In the genomic region with DNA sequence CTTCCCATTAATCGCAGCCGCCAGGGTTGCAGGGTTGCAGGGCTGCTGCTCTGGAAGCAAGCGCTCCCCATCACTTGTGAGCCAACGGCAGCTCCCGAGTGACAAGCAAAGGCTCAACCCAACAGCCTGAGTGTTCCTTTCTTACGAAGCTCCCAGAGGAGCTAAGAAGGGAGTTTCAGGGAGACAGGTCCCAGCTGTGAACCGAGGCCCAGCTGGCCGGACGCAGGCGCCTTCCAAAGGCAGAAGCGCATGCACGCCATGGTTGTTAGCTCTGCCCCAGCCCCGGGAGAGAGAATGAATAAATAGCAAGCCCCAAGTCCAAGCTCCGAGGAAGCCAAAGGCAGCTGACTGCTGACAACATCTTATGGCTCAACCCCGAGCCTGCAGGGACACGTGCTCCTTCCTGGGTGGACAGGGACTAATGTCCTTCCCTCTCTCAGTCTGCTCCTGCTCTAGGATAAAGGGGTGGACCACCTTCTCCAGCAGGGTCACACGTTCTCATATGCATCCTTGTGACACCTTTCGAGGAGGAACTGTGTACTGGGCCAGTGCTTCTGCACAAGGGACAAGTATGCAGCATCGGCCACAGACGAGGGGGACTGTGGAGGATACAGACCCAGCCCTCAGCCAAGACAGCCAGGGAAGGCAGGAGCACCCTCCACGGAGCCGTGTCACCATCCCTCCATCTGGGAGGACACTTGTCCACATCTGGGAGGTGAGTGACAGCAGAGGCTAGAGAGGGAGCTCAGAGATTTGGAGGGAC, we compare ENCODE assay signal across 28 cellular contexts. TPM values are rescaled to one million over a fixed set of nuclear protein-coding genes. Genes with fewer than 3 reads are reported as not detected.
DNase-seq lines count a peak whose midpoint lies in the region; ATAC-seq, FAIRE-seq and TF ChIP-seq lines count a peak whose summit lies in the region.
"Had no signal": no experiment of that assay in that cellular context is flagged by ENCODE, and none has a peak within 500 bp of the region (broad histone marks: within the 10 kb centered on the region; RNA-seq: fewer than 3 reads in every experiment).

No MANE protein-coding gene starts in this region.

- peaks cover 3% of the 10 kb centered on the region for H3K36me3 ChIP-seq in bronchial epithelial cell (ENCODE audit: control insufficient read depth, insufficient read depth, low read length)
- H3K36me3 ChIP-seq in left ventricle myocardium inferior: no peaks in the 10 kb centered on the region
- H3K36me3 ChIP-seq in neural progenitor cell: no peaks in the 10 kb centered on the region
- H3K36me3 ChIP-seq: ascending aorta, tibial nerve had no signal

- no peaks in the 10 kb centered on the region for H4K20me1 ChIP-seq in neural progenitor cell (ENCODE audit: low read depth)

- FAIRE-seq in bronchial epithelial cell (lab: Jason Lieb, UNC) (peak; percentile 23), H54 (lab: Jason Lieb, UNC) (no peak)
- FAIRE-seq: endothelial cell of umbilical vein had no signal

- no peak overlapping the region for H3K27ac ChIP-seq in left ventricle myocardium inferior (replicated peaks)
- H3K27ac ChIP-seq in neural progenitor cell: no peak overlapping the region
- H3K27ac ChIP-seq: ascending aorta, skin epidermis, tibial nerve had no signal

- peak; percentile 38 for DNase-seq in CD14-positive monocyte (ENCODE audit: low spot score)
- DNase-seq in bronchial epithelial cell (ENCODE audit: low read depth): no peak
- peak; percentile 53 for DNase-seq in left ventricle myocardium inferior
- no peak for DNase-seq in neural progenitor cell (ENCODE audit: low spot score)
- no peak for DNase-seq in NCI-H187 (lab: John Stamatoyannopoulos, UW)
- DNase-seq in H54 (ENCODE audit: insufficient read length, low spot score): no peak
- DNase-seq: activated B cell treated with CpG ODN at 0.5 μM for 24 hours; activated CD4-positive, alpha-beta T cell treated with anti-CD3 and anti-CD28 coated beads, Interleukin-2, amount 50 U/mL, for 4 hours; activated naive CD8-positive, alpha-beta T cell treated with anti-CD3 and anti-CD28 coated beads, Interleukin-2, amount 10 ng/mL, durations not matched to agents 7 days and 5 days; CD8-positive, alpha-beta memory T cell; DMS153; islet precursor cell; NCI-H1092 treated with DMSO at 0.1 percent for 48 hours; NCI-H2029; NCI-H526 treated with DMSO at 0.1 percent for 48 hours; stimulated activated naive CD8-positive, alpha-beta T cell treated with anti-CD3 and anti-CD28 coated beads, Interleukin-15, amount 100 ng/mL, for 72 hours had no signal

- no peak for ATAC-seq in HG02571 (IDR thresholded peaks at IDR 0.05; ENCODE audit: unreplicated experiment)
- no peak for ATAC-seq in esophagus mucosa
- ATAC-seq: Panc1; stimulated activated naive CD8-positive, alpha-beta T cell treated with anti-CD3 and anti-CD28 coated beads, Interleukin-15, amount 100 ng/mL, for 72 hours had no signal

- H2AFZ ChIP-seq in neural progenitor cell (replicated peaks): no peak overlapping the region

- H3K9ac ChIP-seq in neural progenitor cell: no peak overlapping the region

- H3K27me3 Mint-ChIP-seq in CD14-positive monocyte (ENCODE audit: low read depth in 3 of 3) (peaks cover 10 to 15% (median 11%) of the 10 kb centered on the region in 3 donors), neural progenitor cell (ENCODE audit: insufficient read depth, low read depth) (no peaks in the 10 kb centered on the region)
- H3K27me3 Mint-ChIP-seq: activated naive CD8-positive, alpha-beta T cell treated with anti-CD3 and anti-CD28 coated beads, Interleukin-2, amount 10 ng/mL, durations not matched to agents 7 days and 5 days had no signal

- H3K9me3 Mint-ChIP-seq in CD14-positive monocyte (peaks cover 5 to 25% (median 14%) of the 10 kb centered on the region in 7 donors), neural progenitor cell (peaks cover 19% of the 10 kb centered on the region)

- H3K4me3 ChIP-seq in bronchial epithelial cell (ENCODE audit: low read depth, low read length): no peak overlapping the region
- H3K4me3 ChIP-seq in left ventricle myocardium inferior: no peak overlapping the region
- no peak overlapping the region for H3K4me3 ChIP-seq in neural progenitor cell
- H3K4me3 ChIP-seq: ascending aorta, lung, skin epidermis, tibial nerve had no signal

- H3K4me3 Mint-ChIP-seq in CD14-positive monocyte: no peak overlapping the region
- no peak overlapping the region for H3K4me3 Mint-ChIP-seq in neural progenitor cell
- H3K4me3 Mint-ChIP-seq: activated B cell treated with CpG ODN at 0.5 μM for 24 hours; activated naive CD8-positive, alpha-beta T cell treated with anti-CD3 and anti-CD28 coated beads, Interleukin-2, amount 10 ng/mL, durations not matched to agents 7 days and 5 days; activated T-helper 1 cell treated with anti-CD3 and anti-CD28 coated beads, Interleukin-12 subunit alpha, Interleukin-12 subunit beta, Interleukin-2, Interleukin-4 antibody, amounts not matched to agents 30 ng/mL and 10 ng/mL and 1 ng/mL, durations not matched to agents 14 hours and 24 hours and 36 hours; B cell; CD8-positive, alpha-beta memory T cell; central memory CD8-positive, alpha-beta T cell; stimulated activated naive CD8-positive, alpha-beta T cell treated with anti-CD3 and anti-CD28 coated beads, Interleukin-15, amount 100 ng/mL, for 72 hours had no signal

- H3K27ac Mint-ChIP-seq in CD14-positive monocyte (no peak overlapping the region), neural progenitor cell (peak overlapping the region; percentile 50)
- H3K27ac Mint-ChIP-seq: activated B cell treated with CpG ODN at 0.5 μM for 24 hours; activated naive CD8-positive, alpha-beta T cell treated with anti-CD3 and anti-CD28 coated beads, Interleukin-2, amount 10 ng/mL, durations not matched to agents 7 days and 5 days; activated T-helper 1 cell treated with anti-CD3 and anti-CD28 coated beads, Interleukin-12 subunit alpha, Interleukin-12 subunit beta, Interleukin-2, Interleukin-4 antibody, amounts not matched to agents 30 ng/mL and 10 ng/mL and 1 ng/mL, durations not matched to agents 14 hours and 24 hours and 36 hours; B cell; CD8-positive, alpha-beta memory T cell; stimulated activated naive CD8-positive, alpha-beta T cell treated with anti-CD3 and anti-CD28 coated beads, Interleukin-15, amount 100 ng/mL, for 72 hours had no signal

- H3K9me3 ChIP-seq in left ventricle myocardium inferior (replicated peaks) (peaks cover 30% of the 10 kb centered on the region), neural progenitor cell (ENCODE audit: low read depth) (peaks cover 12% of the 10 kb centered on the region)

- TF ChIP-seq CTCF in CD14-positive monocyte (IDR thresholded peaks at IDR 0.05) (no peak), bronchial epithelial cell (IDR thresholded peaks at IDR 0.05; ENCODE audit: insufficient read depth, low read length, severe bottlenecking) (no peak), left ventricle myocardium inferior (IDR thresholded peaks at IDR 0.05; ENCODE audit: borderline replicate concordance) (no peak), neural progenitor cell (IDR thresholded peaks at IDR 0.05) (no peak)

- TF ChIP-seq POLR2A in H54 (IDR thresholded peaks at IDR 0.05; ENCODE audit: low read depth, low read length): no peak

- H3K27me3 ChIP-seq in bronchial epithelial cell (ENCODE audit: control insufficient read depth, insufficient read depth, low read length) (no peaks in the 10 kb centered on the region), left ventricle myocardium inferior (ENCODE audit: low read depth) (peaks cover 61% of the 10 kb centered on the region), neural progenitor cell (no peaks in the 10 kb centered on the region)
- H3K27me3 ChIP-seq: ascending aorta, tibial nerve had no signal

- no peaks in the 10 kb centered on the region for H3F3A ChIP-seq in neural progenitor cell (ENCODE audit: low read depth)

- intact Hi-C loops in CD14-positive monocyte (cut with micrococcal nuclease) (no loop called here), left ventricle myocardium inferior (cut with micrococcal nuclease) (no loop called here)

- H3K4me1 ChIP-seq in left ventricle myocardium inferior (no peaks in the 10 kb centered on the region), neural progenitor cell (peaks cover 2% of the 10 kb centered on the region)
- H3K4me1 ChIP-seq: ascending aorta, tibial nerve had no signal

- H3K4me1 Mint-ChIP-seq in CD14-positive monocyte: no peaks in the 10 kb centered on the region
- H3K4me1 Mint-ChIP-seq in neural progenitor cell: peaks cover 2% of the 10 kb centered on the region
- H3K4me1 Mint-ChIP-seq: activated B cell treated with CpG ODN at 0.5 μM for 24 hours; activated naive CD8-positive, alpha-beta T cell treated with anti-CD3 and anti-CD28 coated beads, Interleukin-2, amount 10 ng/mL, durations not matched to agents 7 days and 5 days; B cell; CD8-positive, alpha-beta memory T cell; central memory CD8-positive, alpha-beta T cell; stimulated activated naive CD8-positive, alpha-beta T cell treated with anti-CD3 and anti-CD28 coated beads, Interleukin-15, amount 100 ng/mL, for 72 hours had no signal

- no peaks in the 10 kb centered on the region for H3K79me2 ChIP-seq in neural progenitor cell (ENCODE audit: low read depth)

- no peak overlapping the region for H3K4me2 ChIP-seq in neural progenitor cell

- H3K36me3 Mint-ChIP-seq in CD14-positive monocyte: no peaks in the 10 kb centered on the region
- H3K36me3 Mint-ChIP-seq in neural progenitor cell: no peaks in the 10 kb centered on the region
- H3K36me3 Mint-ChIP-seq: activated naive CD8-positive, alpha-beta T cell treated with anti-CD3 and anti-CD28 coated beads, Interleukin-2, amount 10 ng/mL, durations not matched to agents 7 days and 5 days; CD8-positive, alpha-beta memory T cell had no signal

RNA-seq across cellular contexts. Expression of gene SHANK2, which starts 29.9 kb away (rescaled TPM):
- not detected for polyA plus RNA-seq in CD14-positive monocyte
- total RNA-seq in bronchial epithelial cell (6.6 and 8.1 TPM in 2 replicates), left ventricle myocardium inferior (0.27 TPM), neural progenitor cell (ENCODE audit: low replicate concordance) (8.1 TPM in 2 replicates), esophagus mucosa (2.5 TPM)
- total RNA-seq: activated naive CD8-positive, alpha-beta T cell treated with anti-CD3 and anti-CD28 coated beads, Interleukin-2, amount 10 ng/mL, durations not matched to agents 7 days and 5 days; activated T-helper 1 cell treated with anti-CD3 and anti-CD28 coated beads, Interleukin-12 subunit alpha, Interleukin-12 subunit beta, Interleukin-2, Interleukin-4 antibody, amounts not matched to agents 30 ng/mL and 10 ng/mL and 1 ng/mL, durations not matched to agents 14 hours and 24 hours and 36 hours; CD8-positive, alpha-beta memory T cell; endothelial cell of umbilical vein; H4 had no signal
- polyA plus RNA-seq: CD8-positive, alpha-beta memory T cell; endothelial cell of umbilical vein had no signal

Comparison
In these comparisons a context has a peak if more than half of its experiments do, and no peak if none do; other contexts are left out.
1. DNase-seq: peak in CD14-positive monocyte (single experiment) and left ventricle myocardium inferior (single experiment); none in bronchial epithelial cell (single experiment), neural progenitor cell (single experiment), NCI-H187 (0 of 2) and H54 (single experiment).